13 cellular contexts compared by ENCODE assay signal in genomic region chr12:105257321-105257728, GRCh38. TPM values are rescaled to one million over a fixed set of nuclear protein-coding genes. Genes with fewer than 3 reads are reported as not detected.
DNase-seq lines count a peak whose midpoint lies in the region; ATAC-seq, FAIRE-seq and TF ChIP-seq lines count a peak whose summit lies in the region.
"Had no signal": no experiment of that assay in that cellular context is flagged by ENCODE, and none has a peak within 500 bp of the region (broad histone marks: within the 10 kb centered on the region; RNA-seq: fewer than 3 reads in every experiment).

No MANE protein-coding gene starts in this region.

- TF ChIP-seq POLR2A in uterus (IDR thresholded peaks at IDR 0.05), result no peak

- H3K27me3 ChIP-seq in astrocyte (ENCODE audit: insufficient read depth, low read length), result no peaks in the 10 kb centered on the region
- no peaks in the 10 kb centered on the region for H3K27me3 ChIP-seq in uterus

- H3K36me3 ChIP-seq in astrocyte (ENCODE audit: insufficient read depth, low read length) (no peaks in the 10 kb centered on the region), uterus (no peaks in the 10 kb centered on the region)

- H3K27ac ChIP-seq in astrocyte (ENCODE audit: low read depth, low read length) (peak overlapping the region; percentile 97), uterus (peak overlapping the region; percentile 74 to 78)

- intact Hi-C loops in uterus (cut with DNase I; ENCODE audit: low total_unique reads), result no loop called here

- peak overlapping the region; percentile 72 for H3K9ac ChIP-seq in astrocyte (ENCODE audit: low read length)

- H3K79me2 ChIP-seq in astrocyte (ENCODE audit: insufficient read depth, low read length), result no peaks in the 10 kb centered on the region

- no peaks in the 10 kb centered on the region for H4K20me1 ChIP-seq in astrocyte (ENCODE audit: insufficient read depth, low read length)

- peak overlapping the region; percentile 76 for H3K4me2 ChIP-seq in astrocyte (ENCODE audit: low read length)

- H3K9me3 Mint-ChIP-seq in HFFc6, result no peaks in the 10 kb centered on the region
- H3K9me3 Mint-ChIP-seq in astrocyte (ENCODE audit: unreplicated experiment), result peaks cover 2% of the 10 kb centered on the region
- H3K9me3 Mint-ChIP-seq: neural crest cell; T-helper 1 cell treated with Interleukin-12 subunit alpha and Interleukin-12 subunit beta and Interleukin-4 antibody, amounts not matched to agents 30 μg/mL and 1 μg/mL, for 36 hours had no signal

- H3K4me1 Mint-ChIP-seq in HFFc6 (ENCODE audit: low read depth) (peaks cover 94% of the 10 kb centered on the region), astrocyte (ENCODE audit: low read depth, unreplicated experiment) (peaks cover 45% of the 10 kb centered on the region)
- H3K4me1 Mint-ChIP-seq: neural crest cell had no signal

- DNase-seq in HFFc6 (peak; percentile 87), astrocyte (ENCODE audit: low read depth) (peak; percentile 96), hepatic stellate cell (ENCODE audit: low spot score) (peak; percentile 39), uterus (peak in 1 of 2 donors; percentile 21), retina (no peak), D721Med (ENCODE audit: insufficient read length, low spot score) (no peak)
- DNase-seq: DMS79 treated with DMSO at 0.1 percent for 48 hours, NCI-H1105, NCI-H748 treated with DMSO at 0.1 percent for 48 hours had no signal

- FAIRE-seq in astrocyte (lab: Jason Lieb, UNC) (peak; percentile 96), D721Med (lab: Jason Lieb, UNC) (no peak)

- peak overlapping the region; percentile 24 for H3K4me3 ChIP-seq in astrocyte (ENCODE audit: insufficient read depth, low read depth, low read length)
- H3K4me3 ChIP-seq in uterus, result no peak overlapping the region

- ATAC-seq in HG03439 (IDR thresholded peaks at IDR 0.05; ENCODE audit: unreplicated experiment) (no peak), GM18511 (IDR thresholded peaks at IDR 0.05; ENCODE audit: unreplicated experiment) (no peak)

- H3K27ac Mint-ChIP-seq in HFFc6 (peak overlapping the region; percentile 97), astrocyte (ENCODE audit: unreplicated experiment) (peak overlapping the region; percentile 76)
- H3K27ac Mint-ChIP-seq: T-helper 1 cell treated with Interleukin-12 subunit alpha and Interleukin-12 subunit beta and Interleukin-4 antibody, amounts not matched to agents 30 μg/mL and 1 μg/mL, for 36 hours had no signal

- H3K36me3 Mint-ChIP-seq in HFFc6 (ENCODE audit: low read depth) (peaks cover 15% of the 10 kb centered on the region), astrocyte (ENCODE audit: low read depth, unreplicated experiment) (no peaks in the 10 kb centered on the region)

- H3K4me3 Mint-ChIP-seq in HFFc6, result peak overlapping the region; percentile 77
- H3K4me3 Mint-ChIP-seq in astrocyte (ENCODE audit: unreplicated experiment), result no peak overlapping the region
- H3K4me3 Mint-ChIP-seq: neural crest cell; T-helper 1 cell treated with Interleukin-12 subunit alpha and Interleukin-12 subunit beta and Interleukin-4 antibody, amounts not matched to agents 30 μg/mL and 1 μg/mL, for 36 hours had no signal

- no peaks in the 10 kb centered on the region for H3K9me3 ChIP-seq in astrocyte (ENCODE audit: insufficient read depth, low read depth, low read length)
- H3K9me3 ChIP-seq in uterus, result no peaks in the 10 kb centered on the region

- H2AFZ ChIP-seq in astrocyte (ENCODE audit: low read depth, low read length), result no peak overlapping the region

- H3K27me3 Mint-ChIP-seq in HFFc6 (ENCODE audit: insufficient read depth), result peaks cover 3% of the 10 kb centered on the region
- H3K27me3 Mint-ChIP-seq in astrocyte (ENCODE audit: low read depth, unreplicated experiment), result no peaks in the 10 kb centered on the region

- H3K4me1 ChIP-seq in astrocyte (ENCODE audit: insufficient read depth, low read length) (peaks cover 47% of the 10 kb centered on the region), uterus (peaks cover 3 to 4% of the 10 kb centered on the region in 2 donors)

- TF ChIP-seq CTCF in HFFc6 (IDR thresholded peaks at IDR 0.05) (no peak), astrocyte (IDR thresholded peaks at IDR 0.05; ENCODE audit: insufficient read depth, low read depth, low read length) (no peak), uterus (IDR thresholded peaks at IDR 0.05) (no peak), D721Med (IDR thresholded peaks at IDR 0.05; ENCODE audit: insufficient read depth, missing control alignments) (no peak)

RNA-seq across cellular contexts. Expression of gene APPL2, which starts 21.4 kb away (rescaled TPM):
- 10 to 100 TPM; 67.9 to 98.4 (median 87.8) TPM for total RNA-seq in HFFc6 (2021; fragmentation: NEBNext Ultra II Directional; extraction: Animal tissue kit (Norgen Biotek cat#: 25700))
- total RNA-seq in astrocyte (16.6 and 17.7 TPM in 2 replicates), uterus (10 to 100 TPM; 14.3 to 52.6 (median 31.4) TPM)

Comparison
In these comparisons a context has a peak if more than half of its experiments do, and no peak if none do; other contexts are left out.
1. DNase-seq: peak in HFFc6 (single experiment), astrocyte (single experiment) and hepatic stellate cell (single experiment); none in retina (single experiment) and D721Med (single experiment).